In the genomic region with DNA sequence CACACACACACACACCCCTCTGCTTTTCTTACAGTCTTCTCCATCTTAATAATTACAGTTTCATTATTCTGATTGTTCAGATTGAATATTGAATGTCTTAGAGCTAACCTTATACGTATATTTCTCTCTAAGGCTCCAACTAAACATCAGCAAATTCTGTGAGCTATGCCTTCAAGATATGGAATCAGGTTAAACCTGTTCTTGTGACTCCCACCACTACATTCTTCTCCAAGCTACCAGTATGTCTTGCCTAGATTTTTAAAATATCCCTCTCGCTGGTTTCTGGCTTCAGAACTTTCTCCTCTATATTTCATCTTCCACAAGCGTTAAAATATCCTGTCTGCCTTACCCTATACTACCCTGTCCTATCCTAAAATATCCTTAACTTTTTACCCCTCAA, we compare ENCODE assay signal across 19 cellular contexts.
A peak's percentile ranks its signal among the peaks of the same experiment; 100 is the strongest.
DNase-seq lines count a peak whose midpoint lies in the region; ATAC-seq and TF ChIP-seq lines count a peak whose summit lies in the region.
"Had no signal": no experiment of that assay in that cellular context is flagged by ENCODE, and none has a peak within 500 bp of the region (broad histone marks: within the 10 kb centered on the region; RNA-seq: fewer than 3 reads in every experiment).

No MANE protein-coding gene starts in this region.

- H3K9ac ChIP-seq in mammary epithelial cell (ENCODE audit: insufficient read depth, low read length): no peak overlapping the region
- no peak overlapping the region for H3K9ac ChIP-seq in trophoblast cell (ENCODE audit: low read length)
- H3K9ac ChIP-seq in SK-N-SH: no peak overlapping the region
- H3K9ac ChIP-seq: BLaER1 had no signal

- no peaks in the 10 kb centered on the region for H3K9me2 ChIP-seq in SK-N-SH

- no peaks in the 10 kb centered on the region for H3K79me2 ChIP-seq in mammary epithelial cell (ENCODE audit: insufficient read depth, low read length)
- H3K79me2 ChIP-seq in trophoblast cell (ENCODE audit: control insufficient read depth, insufficient read depth, low read length, poor library complexity): no peaks in the 10 kb centered on the region
- H3K79me2 ChIP-seq in SK-N-SH (ENCODE audit: insufficient read depth): no peaks in the 10 kb centered on the region

- no peaks in the 10 kb centered on the region for H3K4me1 Mint-ChIP-seq in type B pancreatic cell (ENCODE audit: unreplicated experiment)
- H3K4me1 Mint-ChIP-seq: B cell; CD4-positive, CD25-positive, alpha-beta regulatory T cell had no signal

- WGBS in mammary epithelial cell (ENCODE audit: low coverage, missing lambda C conversion rate): 0% methylated on average over 3 of the region's 3 CpGs
- WGBS in trophoblast cell (ENCODE audit: extremely low coverage, insufficient coverage, insufficient read length): no CpG with 5 or more reads among the region's 3 CpGs
- 76% methylated on average over 3 of the region's 3 CpGs for WGBS in SK-N-SH (ENCODE audit: low lambda C conversion rate)

- H3K27me3 Mint-ChIP-seq in type B pancreatic cell: no peaks in the 10 kb centered on the region
- H3K27me3 Mint-ChIP-seq: B cell; CD4-positive, CD25-positive, alpha-beta regulatory T cell had no signal

- H3K4me3 ChIP-seq in mammary epithelial cell (replicated peaks in 1 of 3; ENCODE audit: insufficient read depth in 1 of 3, low read depth in 2 of 3, low read length in 3 of 3) (no peak overlapping the region), breast epithelium (no peak overlapping the region), trophoblast cell (ENCODE audit: low read depth, low read length) (no peak overlapping the region), SK-N-SH (ENCODE audit: low read depth in 2 of 2, low read length in 1 of 2) (no peak overlapping the region)
- H3K4me3 ChIP-seq: BLaER1, HAP-1 had no signal

- ATAC-seq in GM21390 (IDR thresholded peaks at IDR 0.05; ENCODE audit: unreplicated experiment) (no peak), omental fat pad (ENCODE audit: low FRiP score) (no peak)
- ATAC-seq: CD8-positive, alpha-beta T cell had no signal

- H3K4me1 ChIP-seq in mammary epithelial cell (ENCODE audit: insufficient read depth, low read length): no peaks in the 10 kb centered on the region
- no peaks in the 10 kb centered on the region for H3K4me1 ChIP-seq in breast epithelium
- H3K4me1 ChIP-seq in trophoblast cell (ENCODE audit: control insufficient read depth in 1 of 2, insufficient read depth in 2 of 2, low read length in 2 of 2): peaks cover 0 to 4% of the 10 kb centered on the region in 2 experiments
- H3K4me1 ChIP-seq in SK-N-SH (ENCODE audit: control insufficient read depth in 1 of 2, insufficient read depth in 2 of 2, low read depth in 1 of 2, low read length in 1 of 2): no peaks in the 10 kb centered on the region
- H3K4me1 ChIP-seq: BLaER1, Caco-2, HAP-1 had no signal

- in situ Hi-C loops in mammary epithelial cell (cut with MboI; ENCODE audit: low sequenced_read_pairs in 2 of 2): no loop called here

- peak overlapping the region; percentile 47 for H4K8ac ChIP-seq in trophoblast cell (ENCODE audit: low read depth, low read length)

- TF ChIP-seq RAD21 in SK-N-SH (IDR thresholded peaks at IDR 0.05; ENCODE audit: low read length): no peak

- peak overlapping the region; percentile 72 for H3K4me3 Mint-ChIP-seq in type B pancreatic cell
- H3K4me3 Mint-ChIP-seq: B cell; CD8-positive, alpha-beta T cell had no signal

- H4K20me1 ChIP-seq in mammary epithelial cell (ENCODE audit: insufficient read depth, low read length) (no peaks in the 10 kb centered on the region), SK-N-SH (ENCODE audit: insufficient read depth) (no peaks in the 10 kb centered on the region)
- H4K20me1 ChIP-seq: BLaER1 had no signal

- no peak for TF ChIP-seq POLR2A in breast epithelium (IDR thresholded peaks at IDR 0.05)

- TF ChIP-seq CTCF in mammary epithelial cell (conservative IDR thresholded peaks at IDR 0.05 in 1 of 2, IDR thresholded peaks at IDR 0.05 in 1 of 2; ENCODE audit: extremely low read depth in 1 of 2, insufficient read depth in 1 of 2, low read depth in 1 of 2, low read length in 2 of 2) (no peak), breast epithelium (IDR thresholded peaks at IDR 0.05) (no peak), type B pancreatic cell (conservative IDR thresholded peaks at IDR 0.05) (no peak), SK-N-SH (IDR thresholded peaks at IDR 0.05) (no peak), omental fat pad (IDR thresholded peaks at IDR 0.05) (no peak)

- no peak overlapping the region for H3K23ac ChIP-seq in trophoblast cell (ENCODE audit: low read length)

- H3K9me3 ChIP-seq in mammary epithelial cell (replicated peaks; ENCODE audit: insufficient read depth, low read length) (no peaks in the 10 kb centered on the region), breast epithelium (no peaks in the 10 kb centered on the region), trophoblast cell (ENCODE audit: insufficient read depth, low read depth, low read length) (no peaks in the 10 kb centered on the region), SK-N-SH (no peaks in the 10 kb centered on the region)
- H3K9me3 ChIP-seq: BLaER1, Caco-2, HAP-1 had no signal

- dilution Hi-C loops in mammary epithelial cell (cut with HindIII; ENCODE audit: low sequenced_read_pairs): no loop called here

- peak overlapping the region; percentile 87 for H4K91ac ChIP-seq in trophoblast cell (ENCODE audit: low read depth, low read length)

- H3K36me3 ChIP-seq in mammary epithelial cell (ENCODE audit: insufficient read depth, low read length): no peaks in the 10 kb centered on the region
- H3K36me3 ChIP-seq in breast epithelium: no peaks in the 10 kb centered on the region
- no peaks in the 10 kb centered on the region for H3K36me3 ChIP-seq in trophoblast cell (ENCODE audit: control insufficient read depth in 1 of 2, insufficient read depth in 2 of 2, low read length in 2 of 2)
- no peaks in the 10 kb centered on the region for H3K36me3 ChIP-seq in SK-N-SH (replicated peaks in 1 of 2; ENCODE audit: control insufficient read depth in 1 of 2, insufficient read depth in 2 of 2, low read length in 1 of 2)
- H3K36me3 ChIP-seq: BLaER1, HAP-1 had no signal

- no peak overlapping the region for H3K4ac ChIP-seq in trophoblast cell (ENCODE audit: low read depth, low read length)

- no TSS peak for BruUV-seq in mammary epithelial cell (replicated peaks; lab: Mats Ljungman, UMichigan)

- CTCF ChIA-PET in mammary epithelial cell (lab: Charles Lee; ENCODE audit: low non-redundant PET) (no interaction called here), SK-N-SH (lab: Yijun Ruan, JAX) (interaction anchor here (0.6 kb wide), 1 partner anchor 1222 kb away, joined by 3 read pairs; no protein-coding TSS in a partner anchor)

- peak overlapping the region; percentile 93 for H2BK5ac ChIP-seq in trophoblast cell (ENCODE audit: low read depth, low read length, poor library complexity)

- H3K27me3 ChIP-seq in mammary epithelial cell (ENCODE audit: insufficient read depth, low read length) (no peaks in the 10 kb centered on the region), breast epithelium (no peaks in the 10 kb centered on the region), trophoblast cell (ENCODE audit: insufficient read depth, low read length) (no peaks in the 10 kb centered on the region), SK-N-SH (ENCODE audit: insufficient read depth) (no peaks in the 10 kb centered on the region)
- H3K27me3 ChIP-seq: BLaER1 had no signal

- H3K9me3 Mint-ChIP-seq in type B pancreatic cell: no peaks in the 10 kb centered on the region

- peak overlapping the region; percentile 84 for H3K27ac Mint-ChIP-seq in type B pancreatic cell
- H3K27ac Mint-ChIP-seq: B cell; CD8-positive, alpha-beta T cell had no signal

- DNase-seq in mammary epithelial cell (no peak), breast epithelium (ENCODE audit: low spot score in 2 of 2) (no peak), left kidney (ENCODE audit: low read depth, low spot score) (peak; percentile 3), trophoblast cell (peak; percentile 49 to 90), type B pancreatic cell (ENCODE audit: extremely low spot score, unreplicated experiment) (no peak), SK-N-SH (no peak), omental fat pad (ENCODE audit: low spot score) (no peak)
- DNase-seq: Caco-2; CD4-positive, CD25-positive, alpha-beta regulatory T cell; CD8-positive, alpha-beta T cell; DMS153; DND-41; GOT3 had no signal

- H3K18ac ChIP-seq in trophoblast cell (ENCODE audit: low read length): no peak overlapping the region

- no peak overlapping the region for H3K14ac ChIP-seq in trophoblast cell (ENCODE audit: low read length)

- H3K36me3 Mint-ChIP-seq in type B pancreatic cell: no peaks in the 10 kb centered on the region
- H3K36me3 Mint-ChIP-seq: CD4-positive, CD25-positive, alpha-beta regulatory T cell; CD8-positive, alpha-beta T cell had no signal

- no peak overlapping the region for H2AK5ac ChIP-seq in trophoblast cell (ENCODE audit: low read length)

- POLR2A ChIA-PET in SK-N-SH (lab: Yijun Ruan, JAX): no interaction called here

- no peak overlapping the region for H4K12ac ChIP-seq in trophoblast cell (ENCODE audit: low read depth, low read length)

- H3K27ac ChIP-seq in mammary epithelial cell (ENCODE audit: insufficient read depth, low read depth, low read length) (no peak overlapping the region), breast epithelium (no peak overlapping the region), trophoblast cell (ENCODE audit: low read depth, low read length) (peak overlapping the region; percentile 87), SK-N-SH (ENCODE audit: low read depth in 2 of 2, low read length in 1 of 2) (no peak overlapping the region)
- H3K27ac ChIP-seq: 22Rv1, BLaER1, C4-2B had no signal

- H3K79me1 ChIP-seq in trophoblast cell (ENCODE audit: low read length): peaks cover 6% of the 10 kb centered on the region

- no peak for TF ChIP-seq EP300 in SK-N-SH (IDR thresholded peaks at IDR 0.05; ENCODE audit: borderline replicate concordance in 1 of 2, low read depth in 1 of 2, low read length in 1 of 2)

- H2AFZ ChIP-seq in mammary epithelial cell (ENCODE audit: low read depth, low read length) (peak overlapping the region; percentile 71), trophoblast cell (ENCODE audit: insufficient read depth, low read length, poor library complexity) (no peak overlapping the region), SK-N-SH (ENCODE audit: low read depth) (no peak overlapping the region)

- H2BK120ac ChIP-seq in trophoblast cell (ENCODE audit: insufficient read depth, low read length, poor library complexity): peak overlapping the region; percentile 91

- peak overlapping the region; percentile 76 for H2BK12ac ChIP-seq in trophoblast cell (ENCODE audit: low read length)

- intact Hi-C loops in mammary epithelial cell (cut with micrococcal nuclease) (no loop called here), breast epithelium (cut with DNase I; ENCODE audit: low total_unique reads) (loop anchor here (5.0 kb wide), 1 partner anchor 594 kb away; no protein-coding TSS in a partner anchor)

- peak overlapping the region; percentile 7 for H3K4me2 ChIP-seq in mammary epithelial cell (ENCODE audit: insufficient read depth, low read depth, low read length)
- H3K4me2 ChIP-seq in trophoblast cell (ENCODE audit: low read length): peak overlapping the region; percentile 15
- H3K4me2 ChIP-seq in SK-N-SH: no peak overlapping the region
- H3K4me2 ChIP-seq: BLaER1 had no signal

- H3F3A ChIP-seq in SK-N-SH (replicated peaks; ENCODE audit: insufficient read depth): no peaks in the 10 kb centered on the region

TF ChIP-seq in SK-N-SH, 30 proteins besides CTCF, POLR2A, EP300 and RAD21 (continues in another document):
- no peak for TF ChIP-seq RFX5 (IDR thresholded peaks at IDR 0.05; ENCODE audit: low read length)
- no peak for TF ChIP-seq GATA2 (CRISPR knock-in tag; IDR thresholded peaks at IDR 0.05)

Comparison
In these comparisons a context has a peak if more than half of its experiments do, and no peak if none do; other contexts are left out.
1. DNase-seq: peak in left kidney (single experiment) and trophoblast cell (2 of 2); none in mammary epithelial cell (single experiment), breast epithelium (0 of 2), type B pancreatic cell (single experiment), SK-N-SH (single experiment) and omental fat pad (single experiment).